8 cellular contexts compared by ENCODE assay signal in genomic region chr4:173013232-173013932, GRCh38.
DNase-seq lines count a peak whose midpoint lies in the region; ATAC-seq and TF ChIP-seq lines count a peak whose summit lies in the region.

No MANE protein-coding gene starts in this region.

- no peaks in the 10 kb centered on the region for H3K9me3 Mint-ChIP-seq in activated CD8-positive, alpha-beta memory T cell treated with anti-CD3 and anti-CD28 coated beads, Interleukin-2, amount 10 ng/mL, durations not matched to agents 7 days and 5 days (ENCODE audit: low read depth)

- H3K27ac ChIP-seq in esophagus squamous epithelium: no peak overlapping the region
- no peak overlapping the region for H3K27ac ChIP-seq in aorta (ENCODE audit: low read depth in 1 of 2, low read length in 2 of 2)

- no peaks in the 10 kb centered on the region for H3K36me3 Mint-ChIP-seq in activated CD8-positive, alpha-beta memory T cell treated with anti-CD3 and anti-CD28 coated beads, Interleukin-2, amount 10 ng/mL, durations not matched to agents 7 days and 5 days

- intact Hi-C loops in esophagus squamous epithelium (cut with DNase I): no loop called here
- intact Hi-C loops in aorta (cut with DNase I): loop anchor here (5.0 kb wide), 2 partner anchors 244 to 289 kb away; no protein-coding TSS in a partner anchor

- POLR2A ChIA-PET in HEK293T (lab: Yijun Ruan, JAX): interaction anchor here (0.6 to 1.5 kb wide), 5 partner anchors 155 to 321 kb away, joined by 3 to 9 read pairs (median 3); partner anchors contain the start of genes GALNT7 and HMGB2

- TF ChIP-seq POLR2A in esophagus squamous epithelium (IDR thresholded peaks at IDR 0.05): no peak

- peak overlapping the region; percentile 0 for H2AFZ ChIP-seq in neuron (ENCODE audit: low read depth, low read length)

- WGBS in esophagus squamous epithelium, 2 donors: 15 to 18% methylated on average over 6 of the region's 6 CpGs
- 20% methylated on average over 6 of the region's 6 CpGs for WGBS in aorta, 2 donors

- no peak overlapping the region for H3K4me3 ChIP-seq in esophagus squamous epithelium
- H3K4me3 ChIP-seq in neuron (ENCODE audit: low read length): no peak overlapping the region
- H3K4me3 ChIP-seq in aorta (ENCODE audit: low read length in 2 of 2): no peak overlapping the region

- no peak overlapping the region for H3K27ac Mint-ChIP-seq in activated CD8-positive, alpha-beta memory T cell treated with anti-CD3 and anti-CD28 coated beads, Interleukin-2, amount 10 ng/mL, durations not matched to agents 7 days and 5 days

- H3K9me3 ChIP-seq in esophagus squamous epithelium: no peaks in the 10 kb centered on the region
- H3K9me3 ChIP-seq in neuron (ENCODE audit: low read length): no peaks in the 10 kb centered on the region
- H3K9me3 ChIP-seq in aorta (ENCODE audit: control insufficient read depth, low read length): no peaks in the 10 kb centered on the region

- no peak for ATAC-seq in activated CD8-positive, alpha-beta memory T cell treated with anti-CD3 and anti-CD28 coated beads, Interleukin-2, amount 10 ng/mL, durations not matched to agents 7 days and 5 days
- peak; percentile 85 for ATAC-seq in aorta (ENCODE audit: low FRiP score)

- no peaks in the 10 kb centered on the region for H3K4me1 Mint-ChIP-seq in activated CD8-positive, alpha-beta memory T cell treated with anti-CD3 and anti-CD28 coated beads, Interleukin-2, amount 10 ng/mL, durations not matched to agents 7 days and 5 days

- H3K4me3 Mint-ChIP-seq in activated CD8-positive, alpha-beta memory T cell treated with anti-CD3 and anti-CD28 coated beads, Interleukin-2, amount 10 ng/mL, durations not matched to agents 7 days and 5 days: no peak overlapping the region

- peaks cover 0 to 19% (median 0%) of the 10 kb centered on the region in 3 donors for H3K4me1 ChIP-seq in esophagus squamous epithelium
- H3K4me1 ChIP-seq in neuron (ENCODE audit: insufficient read depth, low read length): peaks cover 7% of the 10 kb centered on the region
- no peaks in the 10 kb centered on the region for H3K4me1 ChIP-seq in aorta (ENCODE audit: control insufficient read depth in 1 of 2, insufficient read depth in 2 of 2, low read length in 2 of 2)

- H3K36me3 ChIP-seq in esophagus squamous epithelium (no peaks in the 10 kb centered on the region), neuron (ENCODE audit: insufficient read depth, low read length) (no peaks in the 10 kb centered on the region), aorta (ENCODE audit: control insufficient read depth in 1 of 2, insufficient read depth in 2 of 2, low read length in 1 of 2) (no peaks in the 10 kb centered on the region)

- no peaks in the 10 kb centered on the region for H3K27me3 ChIP-seq in esophagus squamous epithelium
- H3K27me3 ChIP-seq in neuron (ENCODE audit: insufficient read depth, low read length): no peaks in the 10 kb centered on the region
- no peaks in the 10 kb centered on the region for H3K27me3 ChIP-seq in aorta (ENCODE audit: control insufficient read depth in 1 of 2, insufficient read depth in 2 of 2, low read length in 1 of 2)

- H3K27me3 Mint-ChIP-seq in activated CD8-positive, alpha-beta memory T cell treated with anti-CD3 and anti-CD28 coated beads, Interleukin-2, amount 10 ng/mL, durations not matched to agents 7 days and 5 days: peaks cover 7% of the 10 kb centered on the region

- CTCF ChIA-PET in HEK293T (lab: Yijun Ruan, JAX): interaction anchor here (0.5 to 3.5 kb wide), 44 partner anchors 10 to 978 kb away, joined by 3 to 37 read pairs (median 4); partner anchors contain the start of gene GALNT7
- CTCF ChIA-PET in activated CD8-positive, alpha-beta memory T cell treated with anti-CD3 and anti-CD28 coated beads, Interleukin-2, amount 10 ng/mL, durations not matched to agents 7 days and 5 days (lab: Charles Lee): interaction anchor here (0.6 to 2.6 kb wide), 38 partner anchors 8 to 481 kb away, joined by 3 to 42 read pairs (median 4); partner anchors contain the start of genes GALNT7, HMGB2 and SAP30

- TF ChIP-seq CTCF in esophagus squamous epithelium (IDR thresholded peaks at IDR 0.05): peak; percentile 46 to 89 (median 59)

- DNase-seq in EH (ENCODE audit: low read depth): peak; percentile 44
- peak; percentile 44 for DNase-seq in HEK293T (ENCODE audit: extremely low spot score)
- peak; percentile 26 for DNase-seq in NCI-H446 treated with DMSO at 0.1 percent for 48 hours (lab: John Stamatoyannopoulos, UW)
- peak; percentile 54 for DNase-seq in activated CD8-positive, alpha-beta memory T cell treated with anti-CD3 and anti-CD28 coated beads, Interleukin-2, amount 10 ng/mL, durations not matched to agents 7 days and 5 days
- DNase-seq in esophagus squamous epithelium (lab: John Stamatoyannopoulos, UW): no peak
- DNase-seq in aorta: no peak
- no peak for DNase-seq in mesenteric fat pad (ENCODE audit: low spot score)

TF ChIP-seq in HEK293T, 16 proteins besides CTCF, POLR2A, EP300 and RAD21:
- TF ChIP-seq FOXA1 (IDR thresholded peaks at IDR 0.05) (no peak), L3MBTL2 (conservative IDR thresholded peaks at IDR 0.05) (no peak), NFRKB (IDR thresholded peaks at IDR 0.05) (no peak), ARNT (IDR thresholded peaks at IDR 0.05) (no peak), BHLHE40 (IDR thresholded peaks at IDR 0.05; ENCODE audit: borderline replicate concordance) (no peak), TARDBP (IDR thresholded peaks at IDR 0.05) (no peak), LEF1 (IDR thresholded peaks at IDR 0.05; ENCODE audit: borderline replicate concordance) (no peak), HDGF (IDR thresholded peaks at IDR 0.05; ENCODE audit: borderline replicate concordance) (no peak), FOXM1 (IDR thresholded peaks at IDR 0.05; ENCODE audit: borderline replicate concordance) (no peak), SUZ12 (IDR thresholded peaks at IDR 0.05) (no peak), CTBP1 (IDR thresholded peaks at IDR 0.05; ENCODE audit: borderline replicate concordance) (no peak), ZNF384 (IDR thresholded peaks at IDR 0.05) (no peak), SP1 (IDR thresholded peaks at IDR 0.05) (no peak), FOXK2 (IDR thresholded peaks at IDR 0.05) (no peak), ELF4 (IDR thresholded peaks at IDR 0.05) (no peak)
- TF ChIP-seq, protein P1, sequence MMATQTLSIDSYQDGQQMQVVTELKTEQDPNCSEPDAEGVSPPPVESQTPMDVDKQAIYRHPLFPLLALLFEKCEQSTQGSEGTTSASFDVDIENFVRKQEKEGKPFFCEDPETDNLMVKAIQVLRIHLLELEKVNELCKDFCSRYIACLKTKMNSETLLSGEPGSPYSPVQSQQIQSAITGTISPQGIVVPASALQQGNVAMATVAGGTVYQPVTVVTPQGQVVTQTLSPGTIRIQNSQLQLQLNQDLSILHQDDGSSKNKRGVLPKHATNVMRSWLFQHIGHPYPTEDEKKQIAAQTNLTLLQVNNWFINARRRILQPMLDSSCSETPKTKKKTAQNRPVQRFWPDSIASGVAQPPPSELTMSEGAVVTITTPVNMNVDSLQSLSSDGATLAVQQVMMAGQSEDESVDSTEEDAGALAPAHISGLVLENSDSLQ (IDR thresholded peaks at IDR 0.05): no peak

Comparison
In these comparisons a context has a peak if more than half of its experiments do, and no peak if none do; other contexts are left out.
1. DNase-seq: peak in EH (single experiment), HEK293T (single experiment), NCI-H446 treated with DMSO at 0.1 percent for 48 hours (single experiment) and activated CD8-positive, alpha-beta memory T cell treated with anti-CD3 and anti-CD28 coated beads, Interleukin-2, amount 10 ng/mL, durations not matched to agents 7 days and 5 days (single experiment); none in esophagus squamous epithelium (single experiment), aorta (0 of 2) and mesenteric fat pad (single experiment).